11 cellular contexts compared by ENCODE assay signal in genomic region chr17:1606352-1606985, GRCh38. TPM values are rescaled to one million over a fixed set of nuclear protein-coding genes. Genes with fewer than 3 reads are reported as not detected.
DNase-seq lines count a peak whose midpoint lies in the region; ATAC-seq and TF ChIP-seq lines count a peak whose summit lies in the region.
"Had no signal": no experiment of that assay in that cellular context is flagged by ENCODE, and none has a peak within 500 bp of the region (broad histone marks: within the 10 kb centered on the region; RNA-seq: fewer than 3 reads in every experiment).

No MANE protein-coding gene starts in this region.

- 88 to 91% methylated on average over 26 of the region's 26 CpGs for WGBS in heart right ventricle, 2 donors
- 92% methylated on average over 26 of the region's 26 CpGs for WGBS in thymus

- H3K36me3 Mint-ChIP-seq in memory B cell = peaks cover 8% of the 10 kb centered on the region

- no peak overlapping the region for H3K4me3 ChIP-seq in heart right ventricle
- no peak overlapping the region for H3K4me3 ChIP-seq in Peyer's patch
- H3K4me3 ChIP-seq in thymus (ENCODE audit: low read length) = no peak overlapping the region
- H3K4me3 ChIP-seq: prostate gland had no signal

- no peak overlapping the region for H3K27ac Mint-ChIP-seq in memory B cell

- H3K27me3 ChIP-seq in heart right ventricle (no peaks in the 10 kb centered on the region), Peyer's patch (no peaks in the 10 kb centered on the region), thymus (ENCODE audit: control insufficient read depth, insufficient read depth) (no peaks in the 10 kb centered on the region)

- H3K27me3 Mint-ChIP-seq in memory B cell = no peaks in the 10 kb centered on the region
- H3K27me3 Mint-ChIP-seq: CD4-positive, CD25-positive, alpha-beta regulatory T cell had no signal

- peaks cover 9% of the 10 kb centered on the region for H3K4me1 Mint-ChIP-seq in memory B cell

- no peak for DNase-seq in heart right ventricle
- DNase-seq in left ventricle myocardium superior = no peak
- no peak for DNase-seq in Peyer's patch
- no peak for DNase-seq in memory B cell (ENCODE audit: low spot score in 2 of 2)
- DNase-seq in NCI-H1694 (lab: John Stamatoyannopoulos, UW) = no peak
- DNase-seq: CD4-positive, CD25-positive, alpha-beta regulatory T cell; NCI-H2171 had no signal

- H3K27ac ChIP-seq in heart right ventricle = peak overlapping the region in 7 of 10 donors; percentile 14 to 89 (median 43)
- peak overlapping the region; percentile 3 to 55 (median 24) for H3K27ac ChIP-seq in Peyer's patch
- H3K27ac ChIP-seq in thymus (ENCODE audit: low read depth) = peak overlapping the region; percentile 52
- H3K27ac ChIP-seq: prostate gland had no signal

- peaks cover 0 to 41% (median 0%) of the 10 kb centered on the region in 9 donors for H3K36me3 ChIP-seq in heart right ventricle
- peaks cover 0 to 7% (median 0%) of the 10 kb centered on the region in 3 donors for H3K36me3 ChIP-seq in Peyer's patch
- H3K36me3 ChIP-seq in thymus (ENCODE audit: control insufficient read depth, insufficient read depth) = peaks cover 14% of the 10 kb centered on the region
- H3K36me3 ChIP-seq: prostate gland had no signal

- H3K9me3 Mint-ChIP-seq in memory B cell = no peaks in the 10 kb centered on the region
- H3K9me3 Mint-ChIP-seq: CD4-positive, CD25-positive, alpha-beta regulatory T cell had no signal

- H3K9me3 ChIP-seq in heart right ventricle (peaks cover 0 to 7% (median 0%) of the 10 kb centered on the region in 11 donors), Peyer's patch (no peaks in the 10 kb centered on the region), thymus (ENCODE audit: control insufficient read depth) (peaks cover 5% of the 10 kb centered on the region)
- H3K9me3 ChIP-seq: prostate gland had no signal

- peak overlapping the region; percentile 66 for H3K4me3 Mint-ChIP-seq in memory B cell

- no peak for TF ChIP-seq POLR2A in Peyer's patch (IDR thresholded peaks at IDR 0.05)

- intact Hi-C loops in heart right ventricle (cut with DNase I) (no loop called here), left ventricle myocardium superior (cut with micrococcal nuclease) (no loop called here)

- TF ChIP-seq CTCF in heart right ventricle (IDR thresholded peaks at IDR 0.05) = no peak
- no peak for TF ChIP-seq CTCF in Peyer's patch (IDR thresholded peaks at IDR 0.05)

- H3K4me1 ChIP-seq in heart right ventricle (peaks cover 0 to 44% (median 0%) of the 10 kb centered on the region in 9 donors), Peyer's patch (peaks cover 0 to 8% (median 4%) of the 10 kb centered on the region in 4 donors), thymus (ENCODE audit: control insufficient read depth, insufficient read depth, low read length) (peaks cover 3% of the 10 kb centered on the region)
- H3K4me1 ChIP-seq: prostate gland had no signal

- ATAC-seq in heart right ventricle (peak in 1 of 8 donors; percentile 39), left ventricle myocardium superior (no peak), memory B cell (ENCODE audit: low read depth) (no peak), HG03097 (IDR thresholded peaks at IDR 0.05; ENCODE audit: low FRiP score, unreplicated experiment) (no peak), GM18511 (IDR thresholded peaks at IDR 0.05; ENCODE audit: unreplicated experiment) (no peak)

RNA-seq across cellular contexts. Expression of gene SLC43A2, which starts 22.2 kb away (rescaled TPM):
- total RNA-seq in heart right ventricle = 10 to 100 TPM in 1 of 10 donors, 1 to 10 TPM in 9; 4.1 to 16.4 (median 7.0) TPM
- 1 to 10 TPM; 1.6 to 3.9 TPM for polyA plus RNA-seq in heart right ventricle
- 3.1 TPM for total RNA-seq in left ventricle myocardium superior
- total RNA-seq in Peyer's patch = 100 to 1,000 TPM in 1 of 4 donors, 10 to 100 TPM in 3; 58.6 to 103 (median 69.0) TPM
- 13.9 TPM for polyA plus RNA-seq in thymus

RNA-seq across cellular contexts. Expression of gene SCARF1, which starts 39.1 kb away (rescaled TPM):
- 10 to 100 TPM in 7 of 10 donors, 1 to 10 TPM in 3; 7.6 to 18.8 (median 13.2) TPM for total RNA-seq in heart right ventricle
- 10 to 100 TPM; 10.2 to 22.6 TPM for polyA plus RNA-seq in heart right ventricle
- total RNA-seq in left ventricle myocardium superior = 13.1 TPM
- 10 to 100 TPM in 3 of 4 donors, 1 to 10 TPM in 1; 9.8 to 32.2 (median 20.3) TPM for total RNA-seq in Peyer's patch
- polyA plus RNA-seq in thymus = 5.8 TPM

RNA-seq across cellular contexts. Expression of gene RILP, which starts 43.2 kb away (rescaled TPM):
- total RNA-seq in heart right ventricle (10 to 100 TPM; 54.0 to 87.8 (median 63.2) TPM), left ventricle myocardium superior (81.4 TPM), Peyer's patch (100 to 1,000 TPM in 1 of 4 donors, 10 to 100 TPM in 3; 29.7 to 173 (median 92.3) TPM)
- polyA plus RNA-seq in heart right ventricle (100 to 1,000 TPM in 1 of 2 donors, 10 to 100 TPM in 1; 47.5 to 152 TPM), thymus (11.7 TPM)

RNA-seq across cellular contexts. Expression of gene PITPNA, which starts 43.9 kb away (rescaled TPM):
- total RNA-seq in heart right ventricle (10 to 100 TPM; 39.5 to 61.0 (median 50.6) TPM), left ventricle myocardium superior (52.6 TPM), Peyer's patch (100 to 1,000 TPM in 2 of 4 donors, 10 to 100 TPM in 2; 88.2 to 132 (median 107) TPM)
- polyA plus RNA-seq in heart right ventricle (10 to 100 TPM in 1 of 2 donors, 1 to 10 TPM in 1; 8.0 to 36.9 TPM), thymus (31.2 TPM)
